Comparison of ENCODE assay signal across 26 cellular contexts in the genomic region with DNA sequence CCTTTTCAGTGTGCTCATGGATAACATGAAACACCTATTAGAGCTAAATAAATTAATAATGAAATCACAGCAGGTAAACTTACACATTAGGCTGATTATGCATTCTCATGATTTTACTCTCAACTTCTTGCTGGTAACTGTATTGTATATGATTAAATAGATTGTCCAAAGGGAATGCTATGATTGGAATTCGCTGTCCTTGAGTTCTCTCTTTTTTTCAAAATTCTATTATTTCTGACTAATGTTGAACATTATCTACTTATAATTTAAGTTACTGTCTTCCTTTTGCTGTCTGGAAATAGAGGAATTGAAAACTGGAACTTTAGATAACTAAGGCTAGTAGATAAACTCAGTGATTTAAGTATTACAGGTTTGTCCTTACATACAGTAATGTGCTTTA.
"Had no signal": no experiment of that assay in that cellular context is flagged by ENCODE, and none has a peak within 500 bp of the region (broad histone marks: within the 10 kb centered on the region; RNA-seq: fewer than 3 reads in every experiment).

No MANE protein-coding gene starts in this region.

- H3K27ac ChIP-seq: gastrocnemius medialis, hepatocyte, left lung, neural progenitor cell, prostate gland, right atrium auricular region, stomach, thyroid gland had no signal

- DNase-seq: cortex of kidney; effector memory CD8-positive, alpha-beta T cell; foreskin fibroblast; gastrocnemius medialis; head of caudate nucleus; left cardiac atrium; left lung; mesenchymal stem cell; midbrain; naive thymus-derived CD4-positive, alpha-beta T cell; stimulated activated CD4-positive, alpha-beta T cell treated with anti-CD3 and anti-CD28 coated beads, Interleukin-12 subunit alpha, Interleukin-12 subunit beta, amount 100 ng/mL, for 4 hours; stimulated activated CD4-positive, alpha-beta T cell treated with anti-CD3 and anti-CD28 coated beads, Interleukin-1b, Interleukin-23, amount 100 ng/mL, for 48 hours; stimulated activated CD4-positive, alpha-beta T cell treated with anti-CD3 and anti-CD28 coated beads, Interleukin-4, amount 100 ng/mL, for 1 hour; stimulated activated naive CD4-positive, alpha-beta T cell treated with Interleukin-2 at 50 U/mL for 16 hours; thyroid gland; trophoblast cell had no signal

- H3K4me3 Mint-ChIP-seq: effector memory CD8-positive, alpha-beta T cell; naive thymus-derived CD4-positive, alpha-beta T cell; nephron; neural progenitor cell; stimulated activated effector memory CD8-positive, alpha-beta T cell treated with anti-CD3 and anti-CD28 coated beads, Interleukin-12 subunit alpha, Interleukin-12 subunit beta, amount 100 ng/mL, for 72 hours had no signal

- H3K36me3 ChIP-seq: gastrocnemius medialis, left lung, prostate gland, right atrium auricular region, thyroid gland had no signal

- H3K9me3 ChIP-seq: gastrocnemius medialis, left lung, prostate gland, right atrium auricular region, stomach, thyroid gland had no signal

- H3K9ac ChIP-seq: neural progenitor cell had no signal

- H3K79me2 ChIP-seq: hepatocyte had no signal

- H3K4me1 ChIP-seq: gastrocnemius medialis, neural progenitor cell, prostate gland, right atrium auricular region, stomach, thyroid gland had no signal

- H3K9me3 Mint-ChIP-seq: effector memory CD8-positive, alpha-beta T cell; naive thymus-derived CD4-positive, alpha-beta T cell; nephron; neural progenitor cell; stimulated activated effector memory CD8-positive, alpha-beta T cell treated with anti-CD3 and anti-CD28 coated beads, Interleukin-12 subunit alpha, Interleukin-12 subunit beta, amount 100 ng/mL, for 72 hours had no signal

- H3K27me3 ChIP-seq: gastrocnemius medialis, hepatocyte, left lung, neural progenitor cell, right atrium auricular region, stomach, thyroid gland had no signal

- H3K27ac Mint-ChIP-seq: effector memory CD8-positive, alpha-beta T cell; naive thymus-derived CD4-positive, alpha-beta T cell; nephron; neural progenitor cell; stimulated activated effector memory CD8-positive, alpha-beta T cell treated with anti-CD3 and anti-CD28 coated beads, Interleukin-12 subunit alpha, Interleukin-12 subunit beta, amount 100 ng/mL, for 72 hours had no signal

- H3K4me2 ChIP-seq: hepatocyte, neural progenitor cell, smooth muscle cell had no signal

- H2AFZ ChIP-seq: hepatocyte, neural progenitor cell had no signal

- H3K27me3 Mint-ChIP-seq: effector memory CD8-positive, alpha-beta T cell; naive thymus-derived CD4-positive, alpha-beta T cell had no signal

- H3K4me3 ChIP-seq: gastrocnemius medialis, hepatocyte, left lung, neural progenitor cell, prostate gland, right atrium auricular region, smooth muscle cell, stomach, thyroid gland had no signal

- FAIRE-seq: islet of Langerhans, urothelium cell line had no signal

- H3K4me1 Mint-ChIP-seq: nephron; neural progenitor cell; stimulated activated effector memory CD8-positive, alpha-beta T cell treated with anti-CD3 and anti-CD28 coated beads, Interleukin-12 subunit alpha, Interleukin-12 subunit beta, amount 100 ng/mL, for 72 hours had no signal
